In the genomic region with DNA sequence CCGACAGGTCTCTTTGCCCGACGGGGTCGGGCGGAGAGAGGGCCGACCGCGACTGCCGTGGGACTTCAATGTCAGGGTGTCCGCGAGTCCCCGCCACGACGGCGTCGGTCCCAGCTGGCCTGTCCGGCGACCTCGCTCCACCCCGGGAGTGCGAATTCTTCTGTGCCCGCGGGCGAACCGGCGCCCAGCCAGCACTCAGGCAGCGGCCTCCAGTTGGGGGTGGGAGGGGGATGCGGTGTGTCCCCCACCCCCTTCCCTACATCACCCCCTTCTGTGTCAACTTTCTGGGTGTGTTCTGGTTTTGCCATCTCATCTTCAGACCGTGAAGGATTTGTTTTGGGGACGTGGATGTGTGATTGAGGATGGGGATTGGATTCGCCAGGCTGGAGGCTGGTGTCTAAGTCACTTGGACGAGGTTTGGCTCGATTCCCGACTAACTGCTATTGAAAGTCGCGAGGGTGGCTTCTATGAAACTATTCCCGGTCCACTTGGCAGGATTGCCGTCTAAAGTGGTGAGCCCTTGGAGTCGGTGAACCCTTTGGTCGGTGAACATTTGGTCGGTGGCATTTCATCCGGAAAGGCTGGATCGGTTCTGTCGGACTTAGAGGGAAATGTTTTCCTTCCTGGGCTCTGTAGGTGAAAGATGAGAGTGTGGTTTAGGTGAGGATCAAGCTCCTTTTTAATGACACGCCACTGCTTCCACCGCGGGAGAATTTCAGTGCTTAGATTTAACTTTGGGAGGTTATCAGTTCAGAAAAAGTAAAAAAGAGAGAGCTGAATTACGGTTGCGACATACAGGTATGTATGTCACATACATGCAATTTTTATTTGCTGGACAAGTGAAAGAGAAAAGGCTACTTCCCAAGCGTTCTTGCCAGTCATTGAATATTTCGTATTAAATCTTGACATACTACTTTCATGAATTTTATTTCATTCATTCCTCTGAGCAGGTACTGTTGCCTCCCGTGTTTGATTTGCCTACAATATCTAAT, we compare ENCODE assay signal across 8 cellular contexts. TPM values are rescaled to one million over a fixed set of nuclear protein-coding genes. Genes with fewer than 3 reads are reported as not detected.
DNase-seq lines count a peak whose midpoint lies in the region; ATAC-seq and TF ChIP-seq lines count a peak whose summit lies in the region.

No MANE protein-coding gene starts in this region.

- TF ChIP-seq POLR2A in esophagus muscularis mucosa (IDR thresholded peaks at IDR 0.05; ENCODE audit: low read depth) = no peak
- TF ChIP-seq POLR2A in vagina (IDR thresholded peaks at IDR 0.05) = no peak

- no peak for TF ChIP-seq EP300 in esophagus muscularis mucosa (IDR thresholded peaks at IDR 0.05)

- H3K4me1 ChIP-seq in esophagus muscularis mucosa (peaks cover 40 to 61% (median 58%) of the 10 kb centered on the region in 4 donors), muscle layer of colon (ENCODE audit: insufficient read depth, low read length) (peaks cover 26% of the 10 kb centered on the region), vagina (peaks cover 59% of the 10 kb centered on the region)

- H3K27me3 ChIP-seq in esophagus muscularis mucosa = no peaks in the 10 kb centered on the region
- H3K27me3 ChIP-seq in muscle layer of colon (ENCODE audit: control insufficient read depth in 1 of 2, insufficient read depth in 2 of 2, low read length in 2 of 2) = no peaks in the 10 kb centered on the region
- H3K27me3 ChIP-seq in vagina = no peaks in the 10 kb centered on the region

- H3K9me3 ChIP-seq in esophagus muscularis mucosa (no peaks in the 10 kb centered on the region), muscle layer of colon (ENCODE audit: low read length) (no peaks in the 10 kb centered on the region), vagina (no peaks in the 10 kb centered on the region)

- DNase-seq in DMS53 (lab: John Stamatoyannopoulos, UW) = peak; percentile 84
- DNase-seq in HT1080 (ENCODE audit: low read depth) = peak; percentile 48
- DNase-seq in UCSD-AML1 (lab: John Stamatoyannopoulos, UW; ENCODE audit: unreplicated experiment) = peak; percentile 53
- DNase-seq in esophagus muscularis mucosa (ENCODE audit: extremely low spot score) = no peak
- DNase-seq in vagina (ENCODE audit: extremely low spot score in 2 of 2) = no peak
- no peak for DNase-seq in SW 1271 (lab: John Stamatoyannopoulos, UW)

- intact Hi-C loops in esophagus muscularis mucosa (cut with DNase I) (no loop called here), vagina (cut with DNase I) (no loop called here)

- peak overlapping the region; percentile 74 to 82 (median 81) for H3K4me3 ChIP-seq in esophagus muscularis mucosa
- H3K4me3 ChIP-seq in muscle layer of colon (ENCODE audit: low read depth in 1 of 2, low read length in 2 of 2) = peak overlapping the region; percentile 80 to 92
- peak overlapping the region; percentile 87 to 99 for H3K4me3 ChIP-seq in vagina

- peak overlapping the region; percentile 41 for H3K9ac ChIP-seq in muscle layer of colon (ENCODE audit: low read length)

- peak overlapping the region; percentile 83 to 92 (median 90) for H3K27ac ChIP-seq in esophagus muscularis mucosa (replicated peaks in 1 of 4)
- peak overlapping the region; percentile 84 for H3K27ac ChIP-seq in muscle layer of colon (ENCODE audit: low read depth, low read length)
- H3K27ac ChIP-seq in vagina = peak overlapping the region; percentile 90

- TF ChIP-seq CTCF in esophagus muscularis mucosa (IDR thresholded peaks at IDR 0.05) (no peak), vagina (IDR thresholded peaks at IDR 0.05) (no peak)

- WGBS in esophagus muscularis mucosa = 9% methylated on average over 24 of the region's 52 CpGs

- H3K36me3 ChIP-seq in esophagus muscularis mucosa (no peaks in the 10 kb centered on the region), muscle layer of colon (ENCODE audit: insufficient read depth, low read length) (no peaks in the 10 kb centered on the region), vagina (no peaks in the 10 kb centered on the region)

- ATAC-seq in GM19397 (IDR thresholded peaks at IDR 0.05; ENCODE audit: unreplicated experiment) = peak; percentile 37

RNA-seq across cellular contexts. Expression of a gene that starts 0.8 kb away (rescaled TPM):
- 27.6 and 32.2 TPM in 2 replicates for total RNA-seq in HT1080 (2014; rRNA removed; shearing (Covaris generic))
- 20.1 and 27.2 TPM in 2 replicates for polyA plus RNA-seq in HT1080 (2015; cell fraction: cytosol; rRNA removed)
- polyA plus RNA-seq in HT1080 (2015; cell fraction: nucleus; rRNA removed) = 32.9 and 40.2 TPM in 2 replicates
- total RNA-seq in esophagus muscularis mucosa = 10 to 100 TPM; 25.0 to 59.4 (median 27.9) TPM
- total RNA-seq in vagina = 16.2 TPM

Comparison
In these comparisons a context has a peak if more than half of its experiments do, and no peak if none do; other contexts are left out.
1. DNase-seq: peak in DMS53 (single experiment), HT1080 (single experiment) and UCSD-AML1 (single experiment); none in esophagus muscularis mucosa (single experiment), vagina (0 of 2) and SW 1271 (0 of 2).
2. Peak in every context shown above with its lines, with median percentiles within 50 percentile points of each other: H3K27ac ChIP-seq and H3K4me3 ChIP-seq.